ENCODE assay signal across 22 cellular contexts in genomic region chr6:33013608-33014007, GRCh38. TPM values are rescaled to one million over a fixed set of nuclear protein-coding genes. Genes with fewer than 3 reads are reported as not detected.
DNase-seq lines count a peak whose midpoint lies in the region; ATAC-seq and TF ChIP-seq lines count a peak whose summit lies in the region.
"Had no signal": no experiment of that assay in that cellular context is flagged by ENCODE, and none has a peak within 500 bp of the region (broad histone marks: within the 10 kb centered on the region; RNA-seq: fewer than 3 reads in every experiment).

No MANE protein-coding gene starts in this region.

- intact Hi-C loops in left ventricle myocardium superior (cut with micrococcal nuclease), result loop anchor here (10.0 kb wide), 1 partner anchor 231 kb away; no protein-coding TSS in a partner anchor
- intact Hi-C loops in Right ventricle myocardium superior (cut with DNase I), result loop anchor here (5.0 kb wide), 1 partner anchor 234 kb away; no protein-coding TSS in a partner anchor

- no peak overlapping the region for H3K4me3 ChIP-seq in cardiac fibroblast (replicated peaks in 1 of 2; ENCODE audit: low read depth in 2 of 2, low read length in 2 of 2)
- H3K4me3 ChIP-seq: BLaER1 treated with 17β-estradiol and CSF1 and Interleukin-3, amounts not matched to agents 10 nM and 100 nM; MG63; SK-N-MC had no signal

- peaks cover 5% of the 10 kb centered on the region for H3K36me3 Mint-ChIP-seq in stimulated activated memory B cell treated with anti-CD40 and anti-IgM and Interleukin-4, amounts not matched to agents 10 μg/mL and 1 μg/mL and 100 μg/mL, for 72 hours

- H3K9me3 Mint-ChIP-seq in stimulated activated memory B cell treated with anti-CD40 and anti-IgM and Interleukin-4, amounts not matched to agents 10 μg/mL and 1 μg/mL and 100 μg/mL, for 72 hours, result no peaks in the 10 kb centered on the region
- H3K9me3 Mint-ChIP-seq: CD4-positive, alpha-beta T cell; T-helper 1 cell treated with Interleukin-12 subunit alpha and Interleukin-12 subunit beta and Interleukin-4 antibody, amounts not matched to agents 30 μg/mL and 1 μg/mL, for 36 hours had no signal

- no peak for DNase-seq in left ventricle myocardium superior
- no peak for DNase-seq in Right ventricle myocardium superior
- peak; percentile 12 for DNase-seq in NCI-H69 (lab: John Stamatoyannopoulos, UW)
- DNase-seq in cardiac fibroblast (ENCODE audit: low read depth in 2 of 2), result peak; percentile 6 to 7
- no peak for DNase-seq in NCI-H748 treated with DMSO at 0.1 percent for 48 hours (lab: John Stamatoyannopoulos, UW)
- DNase-seq in DMS53 (lab: John Stamatoyannopoulos, UW), result no peak
- DNase-seq in glomerular visceral epithelial cell (ENCODE audit: extremely low spot score), result no peak
- DNase-seq: AML-193; CD4-positive, alpha-beta T cell; KBM-7; MG63; NCI-H1105 treated with DMSO at 0.1 percent for 48 hours; NCI-H146; NCI-H1930; NCI-H2107; NCI-H524; SIG-M5 had no signal

- H3K27ac Mint-ChIP-seq in stimulated activated memory B cell treated with anti-CD40 and anti-IgM and Interleukin-4, amounts not matched to agents 10 μg/mL and 1 μg/mL and 100 μg/mL, for 72 hours, result peak overlapping the region; percentile 40
- H3K27ac Mint-ChIP-seq: CD4-positive, alpha-beta T cell; T-helper 1 cell treated with Interleukin-12 subunit alpha and Interleukin-12 subunit beta and Interleukin-4 antibody, amounts not matched to agents 30 μg/mL and 1 μg/mL, for 36 hours had no signal

- peaks cover 53% of the 10 kb centered on the region for H3K4me1 Mint-ChIP-seq in stimulated activated memory B cell treated with anti-CD40 and anti-IgM and Interleukin-4, amounts not matched to agents 10 μg/mL and 1 μg/mL and 100 μg/mL, for 72 hours

- H3K27me3 Mint-ChIP-seq in stimulated activated memory B cell treated with anti-CD40 and anti-IgM and Interleukin-4, amounts not matched to agents 10 μg/mL and 1 μg/mL and 100 μg/mL, for 72 hours, result no peaks in the 10 kb centered on the region

- TF ChIP-seq CTCF in cardiac fibroblast (IDR thresholded peaks at IDR 0.05; ENCODE audit: low read depth, low read length), result no peak

- ATAC-seq in left ventricle myocardium superior (peak; percentile 9), Right ventricle myocardium superior (ENCODE audit: poor library complexity) (no peak)
- no peak for ATAC-seq in stimulated activated memory B cell treated with anti-CD40 and anti-IgM and Interleukin-4, amounts not matched to agents 10 μg/mL and 1 μg/mL and 100 μg/mL, for 72 hours

- H3K4me3 Mint-ChIP-seq in stimulated activated memory B cell treated with anti-CD40 and anti-IgM and Interleukin-4, amounts not matched to agents 10 μg/mL and 1 μg/mL and 100 μg/mL, for 72 hours, result no peak overlapping the region
- H3K4me3 Mint-ChIP-seq: CD4-positive, alpha-beta T cell; T-helper 1 cell treated with Interleukin-12 subunit alpha and Interleukin-12 subunit beta and Interleukin-4 antibody, amounts not matched to agents 30 μg/mL and 1 μg/mL, for 36 hours had no signal

RNA-seq across cellular contexts. Expression of gene HLA-DOA, which starts 4.2 kb away (rescaled TPM):
- total RNA-seq in left ventricle myocardium superior, result 1.8 TPM
- 1.2 TPM for total RNA-seq in Right ventricle myocardium superior
- total RNA-seq: HT1080 had no signal

RNA-seq across cellular contexts. Expression of gene BRD2, which starts 45.2 kb away (rescaled TPM):
- total RNA-seq in left ventricle myocardium superior (73.8 TPM), Right ventricle myocardium superior (62.6 TPM)

RNA-seq across cellular contexts. Expression of gene HLA-DPA1, which starts 59.8 kb away (rescaled TPM):
- total RNA-seq in left ventricle myocardium superior (37.7 TPM), Right ventricle myocardium superior (34.1 TPM)

Comparison
In these comparisons a context has a peak if more than half of its experiments do, and no peak if none do; other contexts are left out.
1. DNase-seq: peak in NCI-H69 (single experiment) and cardiac fibroblast (2 of 2); none in left ventricle myocardium superior (single experiment), Right ventricle myocardium superior (single experiment), NCI-H748 treated with DMSO at 0.1 percent for 48 hours (single experiment), DMS53 (single experiment) and glomerular visceral epithelial cell (single experiment).